ENCODE assay signal across 21 cellular contexts in genomic region chr21:46436586-46436985, GRCh38. TPM values are rescaled to one million over a fixed set of nuclear protein-coding genes. Genes with fewer than 3 reads are reported as not detected.
DNase-seq lines count a peak whose midpoint lies in the region; ATAC-seq, FAIRE-seq and TF ChIP-seq lines count a peak whose summit lies in the region.
"Had no signal": no experiment of that assay in that cellular context is flagged by ENCODE, and none has a peak within 500 bp of the region (broad histone marks: within the 10 kb centered on the region; RNA-seq: fewer than 3 reads in every experiment).

No MANE protein-coding gene starts in this region.

- no peak for TF ChIP-seq CTCF in heart right ventricle (IDR thresholded peaks at IDR 0.05)
- TF ChIP-seq CTCF in kidney (IDR thresholded peaks at IDR 0.05; ENCODE audit: borderline replicate concordance, extremely low read depth, insufficient read depth) = no peak

- H3K4me1 Mint-ChIP-seq in activated naive CD8-positive, alpha-beta T cell treated with anti-CD3 and anti-CD28 coated beads for 36 hours = peaks cover 17% of the 10 kb centered on the region
- peaks cover 4 to 9% of the 10 kb centered on the region in 2 donors for H3K4me1 Mint-ChIP-seq in stimulated activated naive B cell treated with anti-CD40 and anti-IgM and Interleukin-4, amounts not matched to agents 10 μg/mL and 1 μg/mL and 100 μg/mL, for 72 hours

- peak overlapping the region; percentile 20 for H3K27ac Mint-ChIP-seq in activated naive CD8-positive, alpha-beta T cell treated with anti-CD3 and anti-CD28 coated beads for 36 hours
- no peak overlapping the region for H3K27ac Mint-ChIP-seq in stimulated activated naive B cell treated with anti-CD40 and anti-IgM and Interleukin-4, amounts not matched to agents 10 μg/mL and 1 μg/mL and 100 μg/mL, for 72 hours
- H3K27ac Mint-ChIP-seq: CD4-positive, alpha-beta T cell had no signal

- no peaks in the 10 kb centered on the region for H3K27me3 ChIP-seq in heart right ventricle
- no peaks in the 10 kb centered on the region for H3K27me3 ChIP-seq in thymus (ENCODE audit: control insufficient read depth, insufficient read depth)
- H3K27me3 ChIP-seq: SJSA1 had no signal

- no peaks in the 10 kb centered on the region for H3K4me1 ChIP-seq in heart right ventricle
- no peaks in the 10 kb centered on the region for H3K4me1 ChIP-seq in kidney (ENCODE audit: control insufficient read depth in 1 of 2, insufficient read depth in 1 of 2, low read depth in 1 of 2, low read length in 2 of 2)
- no peaks in the 10 kb centered on the region for H3K4me1 ChIP-seq in thymus (ENCODE audit: control insufficient read depth, insufficient read depth, low read length)
- H3K4me1 ChIP-seq: SJSA1 had no signal

- H3K27me3 Mint-ChIP-seq in activated naive CD8-positive, alpha-beta T cell treated with anti-CD3 and anti-CD28 coated beads for 36 hours = no peaks in the 10 kb centered on the region
- H3K27me3 Mint-ChIP-seq in stimulated activated naive B cell treated with anti-CD40 and anti-IgM and Interleukin-4, amounts not matched to agents 10 μg/mL and 1 μg/mL and 100 μg/mL, for 72 hours = no peaks in the 10 kb centered on the region
- H3K27me3 Mint-ChIP-seq: CD4-positive, alpha-beta T cell; IgD-negative memory B cell had no signal

- no peaks in the 10 kb centered on the region for H3K9me3 Mint-ChIP-seq in activated naive CD8-positive, alpha-beta T cell treated with anti-CD3 and anti-CD28 coated beads for 36 hours
- no peaks in the 10 kb centered on the region for H3K9me3 Mint-ChIP-seq in stimulated activated naive B cell treated with anti-CD40 and anti-IgM and Interleukin-4, amounts not matched to agents 10 μg/mL and 1 μg/mL and 100 μg/mL, for 72 hours
- H3K9me3 Mint-ChIP-seq: CD4-positive, alpha-beta T cell; IgD-negative memory B cell had no signal

- no peak for ATAC-seq in Right ventricle myocardium inferior
- ATAC-seq in heart right ventricle = no peak
- ATAC-seq in stimulated activated naive B cell treated with anti-CD40 and anti-IgM and Interleukin-4, amounts not matched to agents 10 μg/mL and 1 μg/mL and 100 μg/mL, for 72 hours (replicated peaks) = no peak
- ATAC-seq: Panc1 had no signal

- no peak overlapping the region for H3K9ac ChIP-seq in kidney (ENCODE audit: low read length in 2 of 2)

- H3K4me3 Mint-ChIP-seq in activated naive CD8-positive, alpha-beta T cell treated with anti-CD3 and anti-CD28 coated beads for 36 hours = no peak overlapping the region
- no peak overlapping the region for H3K4me3 Mint-ChIP-seq in stimulated activated naive B cell treated with anti-CD40 and anti-IgM and Interleukin-4, amounts not matched to agents 10 μg/mL and 1 μg/mL and 100 μg/mL, for 72 hours
- H3K4me3 Mint-ChIP-seq: CD4-positive, alpha-beta T cell; IgD-negative memory B cell had no signal

- 90 to 92% methylated on average over 15 of the region's 15 CpGs for WGBS in heart right ventricle, 2 donors
- whole genome bisulfite sequencing in thymus = 90% methylated on average over 15 of the region's 15 CpGs

- DNase-seq in Right ventricle myocardium inferior (ENCODE audit: missing footprints) = peak; percentile 13
- no peak for DNase-seq in heart right ventricle
- DNase-seq in activated naive CD8-positive, alpha-beta T cell treated with anti-CD3 and anti-CD28 coated beads for 36 hours = no peak
- peak; percentile 54 for DNase-seq in kidney
- no peak for DNase-seq in hypothalamus (lab: John Stamatoyannopoulos, UW)
- DNase-seq in stimulated activated naive B cell treated with anti-CD40 and anti-IgM and Interleukin-4, amounts not matched to agents 10 μg/mL and 1 μg/mL and 100 μg/mL, for 72 hours = no peak
- DNase-seq in medulla oblongata (ENCODE audit: extremely low spot score) = no peak
- DNase-seq: Calu3; CD4-positive, alpha-beta T cell; GF-D8; HCEC 1CT; NCI-H1105 treated with DMSO at 0.1 percent for 48 hours; NCI-H187; NCI-H2107; NCI-H510A treated with DMSO at 0.1 percent for 48 hours; NCI-H774 had no signal

- no peak for FAIRE-seq in kidney (lab: Jason Lieb, UNC)
- FAIRE-seq: A204.1 had no signal

- H3K36me3 ChIP-seq in heart right ventricle (peaks cover 0 to 100% (median 57%) of the 10 kb centered on the region in 9 donors), kidney (ENCODE audit: control insufficient read depth in 1 of 2, insufficient read depth in 2 of 2, low read length in 2 of 2) (peaks cover 16 to 20% of the 10 kb centered on the region in 2 donors), thymus (ENCODE audit: control insufficient read depth, insufficient read depth) (peaks cover 83% of the 10 kb centered on the region)

- intact Hi-C loops in Right ventricle myocardium inferior (cut with DNase I) (no loop called here), heart right ventricle (cut with DNase I) (loop anchor here in 1 of 10 donors (10.0 kb wide), 1 partner anchor 172 kb away; no protein-coding TSS in a partner anchor), kidney (cut with DNase I) (no loop called here)

- no peaks in the 10 kb centered on the region for H3K9me3 ChIP-seq in heart right ventricle
- H3K9me3 ChIP-seq in kidney (ENCODE audit: control insufficient read depth in 1 of 2, low read length in 2 of 2) = no peaks in the 10 kb centered on the region
- peaks cover 1% of the 10 kb centered on the region for H3K9me3 ChIP-seq in thymus (ENCODE audit: control insufficient read depth)
- H3K9me3 ChIP-seq: SJSA1 had no signal

- no peak overlapping the region for H3K4me3 ChIP-seq in heart right ventricle
- no peak overlapping the region for H3K4me3 ChIP-seq in kidney (ENCODE audit: low read length in 2 of 2)
- no peak overlapping the region for H3K4me3 ChIP-seq in thymus (ENCODE audit: low read length)
- H3K4me3 ChIP-seq: SJSA1 had no signal

- peaks cover 28% of the 10 kb centered on the region for H3K36me3 Mint-ChIP-seq in activated naive CD8-positive, alpha-beta T cell treated with anti-CD3 and anti-CD28 coated beads for 36 hours
- H3K36me3 Mint-ChIP-seq in stimulated activated naive B cell treated with anti-CD40 and anti-IgM and Interleukin-4, amounts not matched to agents 10 μg/mL and 1 μg/mL and 100 μg/mL, for 72 hours = peaks cover 45 to 73% of the 10 kb centered on the region in 2 donors

- no peak overlapping the region for H3K27ac ChIP-seq in heart right ventricle
- H3K27ac ChIP-seq in kidney (ENCODE audit: low read depth in 2 of 2, low read length in 2 of 2) = no peak overlapping the region
- peak overlapping the region; percentile 21 for H3K27ac ChIP-seq in thymus (ENCODE audit: low read depth)
- H3K27ac ChIP-seq: SJSA1 had no signal

RNA-seq across cellular contexts. Expression of gene DIP2A, which starts 22.1 kb away (rescaled TPM):
- total RNA-seq in Right ventricle myocardium inferior = 23.9 TPM
- 10 to 100 TPM; 19.7 to 24.9 (median 22.9) TPM for total RNA-seq in heart right ventricle
- polyA plus RNA-seq in heart right ventricle = 10 to 100 TPM in 1 of 2 donors, 1 to 10 TPM in 1; 9.4 to 45.2 TPM
- total RNA-seq in activated naive CD8-positive, alpha-beta T cell treated with anti-CD3 and anti-CD28 coated beads for 36 hours = 10 to 100 TPM; 19.0 to 21.2 TPM
- 36.5 TPM for total RNA-seq in kidney
- polyA plus RNA-seq in kidney (ENCODE audit: insufficient read depth, low read depth, low replicate concordance) = 8.7 TPM
- polyA plus RNA-seq in thymus = 53.1 TPM

Comparison
In these comparisons a context has a peak if more than half of its experiments do, and no peak if none do; other contexts are left out.
1. DNase-seq: peak in Right ventricle myocardium inferior (single experiment) and kidney (single experiment); none in heart right ventricle (0 of 2), activated naive CD8-positive, alpha-beta T cell treated with anti-CD3 and anti-CD28 coated beads for 36 hours (single experiment), hypothalamus (0 of 51), stimulated activated naive B cell treated with anti-CD40 and anti-IgM and Interleukin-4, amounts not matched to agents 10 μg/mL and 1 μg/mL and 100 μg/mL, for 72 hours (single experiment) and medulla oblongata (single experiment).